In the genomic region with DNA sequence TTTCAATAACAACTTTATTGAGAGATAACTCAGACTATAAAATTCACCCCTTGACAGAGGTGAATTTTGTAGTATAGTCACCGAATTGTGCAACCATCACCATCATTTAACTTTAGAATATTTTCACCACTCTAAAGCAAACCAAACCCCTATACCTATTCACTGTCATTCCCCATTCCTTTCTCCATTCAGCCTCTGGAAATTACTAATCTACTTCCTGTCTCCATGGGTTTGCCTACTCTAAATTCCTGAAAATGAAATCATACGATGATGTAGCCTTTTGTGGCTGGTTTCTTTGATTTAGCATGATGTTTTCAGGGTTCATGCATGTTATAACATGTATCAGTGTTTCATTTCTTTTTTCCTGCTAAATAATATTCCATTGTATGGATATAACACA, we compare ENCODE assay signal across 18 cellular contexts.
"Had no signal": no experiment of that assay in that cellular context is flagged by ENCODE, and none has a peak within 500 bp of the region (broad histone marks: within the 10 kb centered on the region; RNA-seq: fewer than 3 reads in every experiment).

No MANE protein-coding gene starts in this region.

- DNase-seq: activated CD4-positive, alpha-beta memory T cell treated with anti-CD3 and anti-CD28 coated beads for 36 hours; activated CD4-positive, alpha-beta T cell treated with anti-CD3 and anti-CD28 coated beads for 36 hours; activated CD8-positive, alpha-beta memory T cell treated with anti-CD3 and anti-CD28 coated beads, Interleukin-2, amount 10 ng/mL, durations not matched to agents 7 days and 5 days; activated naive CD4-positive, alpha-beta T cell treated with anti-CD3 and anti-CD28 coated beads for 36 hours; activated naive CD8-positive, alpha-beta T cell treated with anti-CD3 and anti-CD28 coated beads, Interleukin-2, amount 50 U/mL, for 24 hours; activated T-cell treated with anti-CD3 and anti-CD28 coated beads, Interleukin-2, amount 50 U/mL, for 1 hour; endodermal cell; nucleus accumbens; posterior cingulate gyrus; stimulated activated CD4-positive, alpha-beta T cell treated with anti-CD3 and anti-CD28 coated beads, Interleukin-15, amount 100 ng/mL, for 24 hours; stimulated activated CD4-positive, alpha-beta T cell treated with anti-CD3 and anti-CD28 coated beads, Interleukin-4, amount 100 ng/mL, for 1 hour; stimulated activated naive B cell treated with anti-CD40 and anti-IgM and Interleukin-4, amounts not matched to agents 10 μg/mL and 1 μg/mL and 100 μg/mL, for 72 hours; tibial artery; uterus had no signal

- H3K27ac ChIP-seq: ascending aorta, hepatocyte, right atrium auricular region, skin epidermis, tibial artery, uterus had no signal

- ATAC-seq: activated CD4-positive, alpha-beta T cell treated with anti-CD3 and anti-CD28 coated beads for 36 hours; activated CD8-positive, alpha-beta memory T cell treated with anti-CD3 and anti-CD28 coated beads, Interleukin-2, amount 10 ng/mL, durations not matched to agents 7 days and 5 days; activated naive CD8-positive, alpha-beta T cell treated with anti-CD3 and anti-CD28 coated beads, Interleukin-2, amount 50 U/mL, for 24 hours; stimulated activated naive B cell treated with anti-CD40 and anti-IgM and Interleukin-4, amounts not matched to agents 10 μg/mL and 1 μg/mL and 100 μg/mL, for 72 hours had no signal
